Comparison of ENCODE assay signal across 12 cellular contexts in the genomic region with DNA sequence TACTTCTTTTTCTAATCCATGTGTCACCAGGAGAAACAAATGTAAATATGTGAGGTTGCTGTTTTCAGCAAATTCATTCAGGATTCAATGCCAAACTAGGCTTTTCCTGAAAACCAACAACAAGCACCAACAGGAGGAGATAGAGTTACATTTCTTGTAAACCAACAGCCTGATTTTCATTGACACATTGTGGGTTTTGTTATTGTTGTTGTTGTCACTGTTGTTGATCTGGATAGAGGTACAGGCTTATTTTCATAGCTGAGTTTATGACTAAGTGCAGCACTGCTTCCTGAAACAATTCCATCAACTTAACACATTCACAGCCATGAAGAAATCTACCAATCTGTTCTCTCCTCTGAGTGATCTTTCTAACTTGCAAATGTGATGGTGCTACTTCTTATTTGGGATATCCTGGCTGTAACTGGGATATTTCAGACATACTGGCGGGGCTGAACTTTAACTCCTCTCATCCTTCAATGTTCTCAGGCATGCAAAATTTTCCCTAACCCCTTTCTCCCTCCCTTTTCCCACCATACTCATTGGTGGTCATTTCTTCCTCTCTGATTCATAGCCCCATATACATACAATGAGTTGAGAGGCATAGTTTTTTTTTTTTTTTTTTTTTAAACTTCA.
A peak's percentile ranks its signal among the peaks of the same experiment; 100 is the strongest.
DNase-seq lines count a peak whose midpoint lies in the region; ATAC-seq and TF ChIP-seq lines count a peak whose summit lies in the region.
"Had no signal": no experiment of that assay in that cellular context is flagged by ENCODE, and none has a peak within 500 bp of the region (broad histone marks: within the 10 kb centered on the region; RNA-seq: fewer than 3 reads in every experiment).

No MANE protein-coding gene starts in this region.

- no peaks in the 10 kb centered on the region for H3K9me2 ChIP-seq in MM.1S (replicated peaks; ENCODE audit: insufficient read depth, low read length)
- H3K9me2 ChIP-seq in hepatocyte (replicated peaks; ENCODE audit: insufficient read depth), result no peaks in the 10 kb centered on the region

- TF ChIP-seq CTCF in RWPE2 (IDR thresholded peaks at IDR 0.05; ENCODE audit: poor library complexity, severe bottlenecking), result no peak
- peak; percentile 24 for TF ChIP-seq CTCF in fibroblast of pulmonary artery (IDR thresholded peaks at IDR 0.05; ENCODE audit: low read length, missing control alignments)
- no peak for TF ChIP-seq CTCF in MM.1S (IDR thresholded peaks at IDR 0.05; ENCODE audit: low read length)
- TF ChIP-seq CTCF in hepatocyte (IDR thresholded peaks at IDR 0.05; ENCODE audit: poor library complexity), result no peak

- peak; percentile 54 for DNase-seq in EH (ENCODE audit: low read depth)
- DNase-seq in RWPE2 (ENCODE audit: low spot score), result no peak
- peak; percentile 49 for DNase-seq in fibroblast of pulmonary artery (ENCODE audit: low read depth)
- peak; percentile 75 for DNase-seq in pulmonary artery endothelial cell (ENCODE audit: low read depth, low spot score)
- no peak for DNase-seq in stimulated activated CD8-positive, alpha-beta memory T cell treated with anti-CD3 and anti-CD28 coated beads, Interleukin-4, amount 100 ng/mL, for 48 hours
- DNase-seq in MM.1S, result no peak
- DNase-seq in hepatocyte (ENCODE audit: low spot score), result no peak
- DNase-seq in inferior parietal cortex (ENCODE audit: extremely low spot score), result no peak
- DNase-seq: DMS79; hypothalamus; OCI-M1; stimulated activated naive CD4-positive, alpha-beta T cell treated with Interleukin-2 at 50 U/mL for 16 hours had no signal

- H4K20me1 ChIP-seq in MM.1S (ENCODE audit: insufficient read depth, low read length), result no peaks in the 10 kb centered on the region
- no peaks in the 10 kb centered on the region for H4K20me1 ChIP-seq in hepatocyte (ENCODE audit: insufficient read depth, poor library complexity, severe bottlenecking)

- whole genome bisulfite sequencing in hepatocyte (ENCODE audit: low lambda C conversion rate, missing lambda C conversion rate), result 82% methylated on average over 1 of the region's 1 CpG

- no peak overlapping the region for H3K9ac ChIP-seq in MM.1S (ENCODE audit: low read length)

- H3K79me2 ChIP-seq in MM.1S (ENCODE audit: low read length) (no peaks in the 10 kb centered on the region), hepatocyte (no peaks in the 10 kb centered on the region)

- H3K9me3 ChIP-seq in RWPE2 (ENCODE audit: severe bottlenecking), result no peaks in the 10 kb centered on the region
- no peaks in the 10 kb centered on the region for H3K9me3 ChIP-seq in MM.1S (replicated peaks; ENCODE audit: insufficient read depth, low read length)
- no peaks in the 10 kb centered on the region for H3K9me3 ChIP-seq in hepatocyte (ENCODE audit: low read depth)

- H3K27me3 ChIP-seq in RWPE2 (ENCODE audit: insufficient read depth, poor library complexity, severe bottlenecking) (no peaks in the 10 kb centered on the region), MM.1S (replicated peaks; ENCODE audit: insufficient read depth, low read length) (no peaks in the 10 kb centered on the region), hepatocyte (no peaks in the 10 kb centered on the region)

- H3K4me1 ChIP-seq in RWPE2 (ENCODE audit: insufficient read depth, poor library complexity, severe bottlenecking) (peaks cover 13% of the 10 kb centered on the region), MM.1S (ENCODE audit: low read length) (no peaks in the 10 kb centered on the region), hepatocyte (ENCODE audit: insufficient read depth) (no peaks in the 10 kb centered on the region)

- H3K36me3 ChIP-seq in RWPE2 (ENCODE audit: low read depth) (no peaks in the 10 kb centered on the region), MM.1S (replicated peaks; ENCODE audit: insufficient read depth, low read length) (no peaks in the 10 kb centered on the region), hepatocyte (replicated peaks; ENCODE audit: insufficient read depth, low read depth) (no peaks in the 10 kb centered on the region)

- H3K27ac ChIP-seq in RWPE2 (ENCODE audit: poor library complexity, severe bottlenecking) (peak overlapping the region; percentile 37), MM.1S (ENCODE audit: low read length) (no peak overlapping the region), hepatocyte (no peak overlapping the region)

- no peaks in the 10 kb centered on the region for H3F3A ChIP-seq in MM.1S (ENCODE audit: insufficient read depth, low read length)

- ATAC-seq in RWPE2 (ENCODE audit: low read depth), result no peak

- H3K4me2 ChIP-seq in MM.1S (ENCODE audit: low read depth, low read length), result no peak overlapping the region
- H3K4me2 ChIP-seq in hepatocyte, result no peak overlapping the region

- H3K4me3 ChIP-seq in RWPE2 (ENCODE audit: severe bottlenecking) (no peak overlapping the region), fibroblast of pulmonary artery (replicated peaks; ENCODE audit: low read depth, low read length) (no peak overlapping the region), MM.1S (ENCODE audit: low read length) (no peak overlapping the region), hepatocyte (no peak overlapping the region)

- H2AFZ ChIP-seq in MM.1S (ENCODE audit: low read length), result no peak overlapping the region
- no peak overlapping the region for H2AFZ ChIP-seq in hepatocyte

Comparison
In these comparisons a context has a peak if more than half of its experiments do, and no peak if none do; other contexts are left out.
1. DNase-seq: peak in EH (single experiment), fibroblast of pulmonary artery (single experiment) and pulmonary artery endothelial cell (single experiment); none in RWPE2 (single experiment), stimulated activated CD8-positive, alpha-beta memory T cell treated with anti-CD3 and anti-CD28 coated beads, Interleukin-4, amount 100 ng/mL, for 48 hours (single experiment), MM.1S (single experiment), hepatocyte (single experiment) and inferior parietal cortex (single experiment).